9 cellular contexts compared by ENCODE assay signal in genomic region chr21:43726686-43727570, GRCh38. TPM values are rescaled to one million over a fixed set of nuclear protein-coding genes. Genes with fewer than 3 reads are reported as not detected.
DNase-seq lines count a peak whose midpoint lies in the region; TF ChIP-seq lines count a peak whose summit lies in the region.
"Had no signal": no experiment of that assay in that cellular context is flagged by ENCODE, and none has a peak within 500 bp of the region (broad histone marks: within the 10 kb centered on the region; RNA-seq: fewer than 3 reads in every experiment).

No MANE protein-coding gene starts in this region.

- no peaks in the 10 kb centered on the region for H3K27me3 Mint-ChIP-seq in neural crest cell (ENCODE audit: low read depth)

- H3K4me3 Mint-ChIP-seq in neural crest cell, result peak overlapping the region; percentile 92

- POLR2A ChIA-PET in AG04450 (lab: Yijun Ruan, JAX), result no interaction called here

- peak; percentile 16 for TF ChIP-seq POLR2A in NB4 (IDR thresholded peaks at IDR 0.05; ENCODE audit: extremely low read depth, insufficient read length)

- TF ChIP-seq CTCF in AG04450 (IDR thresholded peaks at IDR 0.05; ENCODE audit: low read depth, low read length) (no peak), NB4 (IDR thresholded peaks at IDR 0.05; ENCODE audit: low read depth, low read length) (no peak), coronary artery (IDR thresholded peaks at IDR 0.05) (no peak), neural crest cell (conservative IDR thresholded peaks at IDR 0.05) (no peak), GM10266 (IDR thresholded peaks at IDR 0.05; ENCODE audit: control insufficient read depth, insufficient read depth, low read depth, missing control alignments) (no peak)

- no peaks in the 10 kb centered on the region; the same call in 1 of the 2 replicates for H3K9me3 ChIP-seq in AG04450 (ENCODE audit: control insufficient read depth, insufficient read depth, low read length)

- no peaks in the 10 kb centered on the region for H3K9me3 Mint-ChIP-seq in neural crest cell

- no peaks in the 10 kb centered on the region for H3K27me3 ChIP-seq in AG04450 (ENCODE audit: control insufficient read depth, insufficient read depth, low read length)

- H3K27ac ChIP-seq in AG04450 (ENCODE audit: low read depth, low read length) (peak overlapping the region; percentile 92), coronary artery (peak overlapping the region; percentile 92 to 97)

- no peak for DNase-seq in AG04450 (ENCODE audit: low read depth, low spot score)
- DNase-seq in NB4 (ENCODE audit: low read depth), result peak; percentile 87
- DNase-seq in coronary artery (ENCODE audit: low spot score), result no peak
- DNase-seq in neural crest cell (ENCODE audit: low read depth, low spot score), result no peak
- no peak for DNase-seq in GM10266 (ENCODE audit: extremely low spot score)
- no peak for DNase-seq in GOT3 (lab: John Stamatoyannopoulos, UW)
- DNase-seq in NCI-H2107 treated with DMSO at 0.1 percent for 48 hours (lab: John Stamatoyannopoulos, UW; ENCODE audit: unreplicated experiment), result no peak
- no peak for DNase-seq in activated effector memory CD4-positive, alpha-beta T cell treated with anti-CD3 and anti-CD28 coated beads, Interleukin-2, amount 50 U/mL, for 16 hours

- H3K27ac Mint-ChIP-seq in neural crest cell (ENCODE audit: unreplicated experiment), result no peak overlapping the region

- peaks cover 23% of the 10 kb centered on the region for H3K4me1 Mint-ChIP-seq in neural crest cell

- no peaks in the 10 kb centered on the region for H3K36me3 Mint-ChIP-seq in neural crest cell (ENCODE audit: low read depth)

- H3K4me3 ChIP-seq in AG04450 (ENCODE audit: low read depth, low read length) (no peak overlapping the region), NB4 (ENCODE audit: low read depth, low read length) (peak overlapping the region; percentile 61), coronary artery (peak overlapping the region; percentile 72)
- H3K4me3 ChIP-seq: SK-N-MC had no signal

- CTCF ChIA-PET in AG04450 (lab: Charles Lee), result no interaction called here

RNA-seq across cellular contexts. Expression of gene PDXK, which starts 8.0 kb away (rescaled TPM):
- polyA plus RNA-seq in AG04450 (2011; rRNA removed), result 129 and 142 TPM in 2 replicates
- polyA minus RNA-seq in AG04450 (2011; rRNA and poly(A)+ RNA removed), result 163 and 204 TPM in 2 replicates
- 59.3 and 67.3 TPM in 2 replicates for total RNA-seq in neural crest cell

RNA-seq across cellular contexts. Expression of gene CSTB, which starts 49.2 kb away (rescaled TPM):
- polyA plus RNA-seq in AG04450 (2011; rRNA removed), result 54.3 and 62.0 TPM in 2 replicates
- polyA minus RNA-seq in AG04450 (2011; rRNA and poly(A)+ RNA removed), result 29.1 and 31.3 TPM in 2 replicates
- 37.1 and 40.9 TPM in 2 replicates for total RNA-seq in neural crest cell
